Comparison of ENCODE assay signal across 18 cellular contexts in the genomic region with DNA sequence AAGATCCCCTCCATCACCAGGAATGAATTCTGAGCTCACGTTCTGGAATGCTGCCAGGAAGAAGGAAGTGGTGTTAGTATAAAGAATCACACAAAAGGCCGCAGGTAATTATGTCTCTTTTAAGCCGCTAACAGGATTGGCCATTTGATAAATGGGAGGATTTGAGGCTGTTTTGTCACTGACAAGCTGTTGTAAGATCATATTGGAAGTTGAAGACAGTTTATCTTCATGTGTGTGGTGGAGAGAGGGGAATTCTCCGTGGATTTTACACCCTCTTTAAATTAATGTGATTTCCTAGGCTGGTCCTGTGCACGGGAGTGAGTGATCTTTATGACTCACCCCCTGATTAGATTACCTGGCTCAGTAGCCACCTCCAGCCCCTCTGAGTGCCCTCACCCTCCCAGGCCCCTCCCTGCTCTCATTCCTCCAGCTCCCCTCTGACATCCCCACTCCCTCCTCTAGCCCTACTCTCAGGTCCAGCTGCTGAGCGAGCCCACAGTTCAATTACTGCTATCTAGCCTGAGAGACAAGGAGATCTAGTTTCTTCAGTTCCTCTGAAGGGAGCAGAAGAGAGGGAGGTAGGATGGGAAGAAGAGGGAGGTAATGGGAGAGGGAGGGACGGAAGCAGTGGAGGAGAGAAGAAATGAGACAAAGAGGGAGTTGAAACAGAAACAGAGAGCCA.
DNase-seq lines count a peak whose midpoint lies in the region; ATAC-seq and TF ChIP-seq lines count a peak whose summit lies in the region.
"Had no signal": no experiment of that assay in that cellular context is flagged by ENCODE, and none has a peak within 500 bp of the region (broad histone marks: within the 10 kb centered on the region; RNA-seq: fewer than 3 reads in every experiment).

No MANE protein-coding gene starts in this region.

- H3K4me1 ChIP-seq in right atrium auricular region, result peaks cover 0 to 5% of the 10 kb centered on the region in 2 donors
- H3K4me1 ChIP-seq: HAP-1 had no signal

- DNase-seq in DMS153 treated with DMSO at 0.1 percent for 48 hours (lab: John Stamatoyannopoulos, UW; ENCODE audit: unreplicated experiment), result peak; percentile 39
- DNase-seq in DMS153 (lab: John Stamatoyannopoulos, UW), result no peak
- DNase-seq in NCI-H1105 treated with DMSO at 0.1 percent for 48 hours (lab: John Stamatoyannopoulos, UW), result peak; percentile 41
- DNase-seq in NCI-H82 (lab: John Stamatoyannopoulos, UW), result peak; percentile 98
- peak; percentile 46 for DNase-seq in iPS-NIHi7 (ENCODE audit: extremely low spot score)
- no peak for DNase-seq in right atrium auricular region (ENCODE audit: low spot score)
- DNase-seq: activated gamma-delta T cell treated with Interleukin-2 at 50 U/mL for 16 hours; effector CD4-positive, alpha-beta T cell; right cardiac atrium; stimulated activated naive CD8-positive, alpha-beta T cell treated with anti-CD3 and anti-CD28 coated beads, Interleukin-15, amount 100 ng/mL, for 72 hours had no signal

- ATAC-seq in GM21367 (IDR thresholded peaks at IDR 0.05; ENCODE audit: unreplicated experiment) (no peak), GM21390 (IDR thresholded peaks at IDR 0.05; ENCODE audit: unreplicated experiment) (no peak)
- ATAC-seq: stimulated activated naive CD8-positive, alpha-beta T cell treated with anti-CD3 and anti-CD28 coated beads, Interleukin-15, amount 100 ng/mL, for 72 hours had no signal

- TF ChIP-seq CTCF in right atrium auricular region (IDR thresholded peaks at IDR 0.05), result no peak

- no peaks in the 10 kb centered on the region for H3K36me3 ChIP-seq in right atrium auricular region
- H3K36me3 ChIP-seq: HAP-1, neutrophil had no signal

- no peaks in the 10 kb centered on the region for H3K9me3 ChIP-seq in right atrium auricular region
- H3K9me3 ChIP-seq: HAP-1, neutrophil had no signal

- no peak overlapping the region for H3K27ac ChIP-seq in right atrium auricular region
- H3K27ac ChIP-seq: 22Rv1, hepatocyte, neutrophil, PC-9, SK-N-MC had no signal

- H3K4me3 ChIP-seq in right atrium auricular region, result no peak overlapping the region
- H3K4me3 ChIP-seq: HAP-1, hepatocyte, PC-9, SK-N-MC had no signal

- H3K27me3 ChIP-seq in right atrium auricular region, result no peaks in the 10 kb centered on the region

Comparison
In these comparisons a context has a peak if more than half of its experiments do, and no peak if none do; other contexts are left out.
1. DNase-seq: peak in DMS153 treated with DMSO at 0.1 percent for 48 hours (single experiment), NCI-H1105 treated with DMSO at 0.1 percent for 48 hours (single experiment), NCI-H82 (single experiment) and iPS-NIHi7 (single experiment); none in DMS153 (single experiment) and right atrium auricular region (single experiment).